18 cellular contexts compared by ENCODE assay signal in the genomic region with DNA sequence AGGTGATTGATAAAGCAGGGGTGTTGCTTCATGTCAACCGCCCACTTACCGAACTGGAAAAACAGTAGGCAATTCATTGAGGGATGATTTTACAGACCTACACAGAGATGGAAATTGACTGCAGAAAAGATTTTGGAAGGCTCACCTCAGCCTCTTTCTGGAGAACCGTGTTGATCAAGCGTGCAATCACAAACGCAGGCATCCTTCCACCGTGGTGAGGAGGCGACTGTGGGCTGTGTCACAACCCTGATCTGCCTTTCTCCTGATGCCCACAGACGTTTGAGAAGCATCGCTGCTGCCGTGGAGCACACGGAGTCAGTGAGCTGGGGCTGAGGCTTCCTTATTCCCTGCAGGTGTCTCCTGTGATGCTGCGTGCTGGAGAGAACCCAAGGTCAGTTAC.
"Had no signal": no experiment of that assay in that cellular context is flagged by ENCODE, and none has a peak within 500 bp of the region (broad histone marks: within the 10 kb centered on the region; RNA-seq: fewer than 3 reads in every experiment).

No MANE protein-coding gene starts in this region.

- H3K36me3 ChIP-seq: esophagus muscularis mucosa, gastroesophageal sphincter, heart right ventricle, lower lobe of right lung had no signal

- H3K9me3 Mint-ChIP-seq: memory B cell had no signal

- H3K4me3 ChIP-seq: coronary artery, dorsolateral prefrontal cortex, esophagus muscularis mucosa, gastroesophageal sphincter, heart right ventricle, lower lobe of right lung, mucosa of descending colon had no signal

- H3K4me1 ChIP-seq: esophagus muscularis mucosa, foreskin keratinocyte, gastroesophageal sphincter, heart right ventricle, lower lobe of right lung had no signal

- H3K9me3 ChIP-seq: lower lobe of right lung, mucosa of descending colon had no signal

- H3K4me3 Mint-ChIP-seq: memory B cell had no signal

- H3K27me3 ChIP-seq: foreskin keratinocyte had no signal

- H3K27ac ChIP-seq: coronary artery, dorsolateral prefrontal cortex, esophagus muscularis mucosa, foreskin keratinocyte, gastroesophageal sphincter, heart right ventricle, lower lobe of right lung had no signal

- H3K36me3 Mint-ChIP-seq: memory B cell had no signal

- DNase-seq: dermis blood vessel endothelial cell; dorsolateral prefrontal cortex; effector CD4-positive, alpha-beta T cell; effector memory CD4-positive, alpha-beta T cell; foreskin keratinocyte; heart right ventricle; hippocampal formation; kidney; kidney glomerular epithelial cell; left colon; left ventricle myocardium superior; lower lobe of right lung; mesendoderm; mucosa of descending colon had no signal
